10 cellular contexts compared by ENCODE assay signal in genomic region chr11:43922295-43922648, GRCh38. TPM values are rescaled to one million over a fixed set of nuclear protein-coding genes. Genes with fewer than 3 reads are reported as not detected.
DNase-seq lines count a peak whose midpoint lies in the region; ATAC-seq and TF ChIP-seq lines count a peak whose summit lies in the region.
"Had no signal": no experiment of that assay in that cellular context is flagged by ENCODE, and none has a peak within 500 bp of the region (broad histone marks: within the 10 kb centered on the region; RNA-seq: fewer than 3 reads in every experiment).

No MANE protein-coding gene starts in this region.

- peak in 1 of 2 donors; percentile 12 for TF ChIP-seq POLR2A in gastrocnemius medialis (IDR thresholded peaks at IDR 0.05)

- intact Hi-C loops in CD4-positive, alpha-beta memory T cell (cut with micrococcal nuclease): no loop called here
- intact Hi-C loops in right cardiac atrium (cut with DNase I) (no loop called here), gastrocnemius medialis (cut with DNase I; ENCODE audit: low total_unique reads) (loop anchor here (2.0 kb wide), 1 partner anchor 21 kb away; the partner anchor contains the start of gene C11orf96)

- no peaks in the 10 kb centered on the region for H3K4me1 ChIP-seq in CD4-positive, alpha-beta memory T cell (ENCODE audit: insufficient read depth, low read length)
- peaks cover 79% of the 10 kb centered on the region for H3K4me1 ChIP-seq in SJSA1 (replicated peaks)
- peaks cover 19% of the 10 kb centered on the region for H3K4me1 ChIP-seq in right cardiac atrium (ENCODE audit: control insufficient read depth, insufficient read depth, low read length)
- peaks cover 26 to 33% of the 10 kb centered on the region in 2 donors for H3K4me1 ChIP-seq in gastrocnemius medialis

- CTCF ChIA-PET in CD4-positive, alpha-beta memory T cell (lab: Charles Lee; ENCODE audit: partially characterized antibody): interaction anchor here (1.3 kb wide), 1 partner anchor 33 kb away, joined by 4 read pairs; no protein-coding TSS in a partner anchor

- in situ Hi-C loops in gastrocnemius medialis (cut with MboI; ENCODE audit: low sequenced_read_pairs in 4 of 4): no loop called here

- no peak overlapping the region for H3K27ac ChIP-seq in CD4-positive, alpha-beta memory T cell (ENCODE audit: low read depth, low read length)
- H3K27ac ChIP-seq in SJSA1 (peak overlapping the region; percentile 90; the same call in 1 of the 2 replicates), right cardiac atrium (ENCODE audit: low read length) (peak overlapping the region; percentile 85), gastrocnemius medialis (peak overlapping the region; percentile 71 to 93 (median 86))

- H3K4me3 Mint-ChIP-seq in CD4-positive, alpha-beta memory T cell: peak overlapping the region in 7 of 8 donors; percentile 32 to 70 (median 52)

- H3K9me3 ChIP-seq in CD4-positive, alpha-beta memory T cell (ENCODE audit: control insufficient read depth in 1 of 2, low read length in 2 of 2): no peaks in the 10 kb centered on the region
- H3K9me3 ChIP-seq in SJSA1 (replicated peaks) (no peaks in the 10 kb centered on the region), right cardiac atrium (ENCODE audit: control insufficient read depth, low read length) (no peaks in the 10 kb centered on the region), gastrocnemius medialis (no peaks in the 10 kb centered on the region)

- H3K9me3 Mint-ChIP-seq in CD4-positive, alpha-beta memory T cell: no peaks in the 10 kb centered on the region

- no peak overlapping the region for H3K4me3 ChIP-seq in CD4-positive, alpha-beta memory T cell (ENCODE audit: low read length in 2 of 2)
- H3K4me3 ChIP-seq in SJSA1 (no peak overlapping the region), right cardiac atrium (ENCODE audit: low read length) (no peak overlapping the region), gastrocnemius medialis (no peak overlapping the region)

- no peak for ATAC-seq in right cardiac atrium
- no peak for ATAC-seq in gastrocnemius medialis
- no peak for ATAC-seq in HG03571 (IDR thresholded peaks at IDR 0.05; ENCODE audit: unreplicated experiment)
- ATAC-seq in GM18511 (IDR thresholded peaks at IDR 0.05; ENCODE audit: unreplicated experiment): no peak

- no peak for TF ChIP-seq CTCF in gastrocnemius medialis (IDR thresholded peaks at IDR 0.05 in 4 of 5, conservative IDR thresholded peaks at IDR 0.05 in 1 of 5)

- H3K36me3 ChIP-seq in CD4-positive, alpha-beta memory T cell (ENCODE audit: insufficient read depth, low read length): peaks cover 29% of the 10 kb centered on the region
- H3K36me3 ChIP-seq in SJSA1 (peaks cover 26% of the 10 kb centered on the region), gastrocnemius medialis (no peaks in the 10 kb centered on the region)

- H3K36me3 Mint-ChIP-seq in CD4-positive, alpha-beta memory T cell: peaks cover 44 to 58% of the 10 kb centered on the region in 2 donors

- no peaks in the 10 kb centered on the region for H3K27me3 ChIP-seq in CD4-positive, alpha-beta memory T cell (ENCODE audit: insufficient read depth, low read length)
- no peaks in the 10 kb centered on the region for H3K27me3 ChIP-seq in SJSA1 (replicated peaks)
- H3K27me3 ChIP-seq in right cardiac atrium (ENCODE audit: control insufficient read depth, insufficient read depth): no peaks in the 10 kb centered on the region
- H3K27me3 ChIP-seq in gastrocnemius medialis: no peaks in the 10 kb centered on the region

- no peaks in the 10 kb centered on the region for H3K27me3 Mint-ChIP-seq in CD4-positive, alpha-beta memory T cell

- POLR2A ChIA-PET in CD4-positive, alpha-beta memory T cell (lab: Charles Lee; ENCODE audit: partially characterized antibody): no interaction called here

- peak overlapping the region; percentile 28 to 83 (median 47) for H3K27ac Mint-ChIP-seq in CD4-positive, alpha-beta memory T cell

- WGBS in right cardiac atrium: 77% methylated on average over 3 of the region's 3 CpGs

- peaks cover 0 to 6% (median 1%) of the 10 kb centered on the region in 4 donors for H3K4me1 Mint-ChIP-seq in CD4-positive, alpha-beta memory T cell

- no peak for DNase-seq in CD4-positive, alpha-beta memory T cell
- DNase-seq in SJSA1 (ENCODE audit: low read depth in 1 of 2, low spot score in 2 of 2) (no peak), right cardiac atrium (no peak), gastrocnemius medialis (no peak), NCI-H2029 (lab: John Stamatoyannopoulos, UW) (no peak)
- DNase-seq in stimulated activated CD4-positive, alpha-beta T cell treated with anti-CD3 and anti-CD28 coated beads, Interleukin-12 subunit alpha, Interleukin-12 subunit beta, amount 100 ng/mL, for 4 hours: no peak
- DNase-seq: activated CD8-positive, alpha-beta memory T cell treated with anti-CD3 and anti-CD28 coated beads, Interleukin-2, amount 50 U/mL, for 48 hours; NCI-H1436 treated with DMSO at 0.1 percent for 48 hours had no signal

RNA-seq across cellular contexts. Expression of gene C11orf96, which starts 20.2 kb away (rescaled TPM):
- under 1 TPM in 1 of 2 experiments, not detected in 1; 0.19 TPM for total RNA-seq in CD4-positive, alpha-beta memory T cell
- polyA plus RNA-seq in CD4-positive, alpha-beta memory T cell: not detected
- total RNA-seq in SJSA1 (2014; rRNA removed; shearing (Covaris generic)): 345 and 479 TPM in 2 replicates
- total RNA-seq in right cardiac atrium (100 to 1,000 TPM in 1 of 4 donors, 10 to 100 TPM in 3; 26.5 to 107 (median 36.5) TPM), gastrocnemius medialis (100 to 1,000 TPM in 1 of 4 donors, 10 to 100 TPM in 3; 22.4 to 220 (median 78.4) TPM)
- 68.0 TPM for polyA plus RNA-seq in right cardiac atrium

RNA-seq across cellular contexts. Expression of gene ALKBH3, which starts 41.6 kb away (rescaled TPM):
- total RNA-seq in CD4-positive, alpha-beta memory T cell: 10 to 100 TPM; 34.1 to 39.6 TPM
- polyA plus RNA-seq in CD4-positive, alpha-beta memory T cell: 10 to 100 TPM; 36.5 to 49.8 TPM
- 78.0 and 127 TPM in 2 replicates for total RNA-seq in SJSA1 (2014; rRNA removed; shearing (Covaris generic))
- total RNA-seq in right cardiac atrium (10 to 100 TPM; 15.1 to 18.6 (median 17.4) TPM), gastrocnemius medialis (10 to 100 TPM; 27.5 to 44.1 (median 42.0) TPM)
- 17.4 TPM for polyA plus RNA-seq in right cardiac atrium

Comparison
In these comparisons a context has a peak if more than half of its experiments do, and no peak if none do; other contexts are left out.
1. RNA of gene C11orf96, which starts 20.2 kb away (total RNA-seq): 345 to 479 TPM in SJSA1, 22.4 to 220 TPM in gastrocnemius medialis and 26.5 to 107 TPM in right cardiac atrium; 0.19 TPM in CD4-positive, alpha-beta memory T cell; every median in the first group is over 10 times any median in the second.